In genomic region chr16:57618306-57619132, GRCh38 we compare ENCODE assay signal across 14 cellular contexts. TPM values are rescaled to one million over a fixed set of nuclear protein-coding genes. Genes with fewer than 3 reads are reported as not detected.
DNase-seq lines count a peak whose midpoint lies in the region; FAIRE-seq and TF ChIP-seq lines count a peak whose summit lies in the region.
"Had no signal": no experiment of that assay in that cellular context is flagged by ENCODE, and none has a peak within 500 bp of the region (broad histone marks: within the 10 kb centered on the region; RNA-seq: fewer than 3 reads in every experiment).

No MANE protein-coding gene starts in this region.

- H3K9me2 ChIP-seq in PC-9 (ENCODE audit: insufficient read depth) = no peaks in the 10 kb centered on the region

- no peaks in the 10 kb centered on the region for H3K36me3 ChIP-seq in PC-9 (ENCODE audit: low read depth)

- H3K79me2 ChIP-seq in PC-9 (ENCODE audit: low read depth) = peaks cover 28% of the 10 kb centered on the region

- CTCF ChIA-PET in PC-9 (lab: Charles Lee) = interaction anchor here (1.0 kb wide), 1 partner anchor 11 kb away, joined by 4 read pairs; no protein-coding TSS in a partner anchor

- peaks cover 65% of the 10 kb centered on the region for H3F3A ChIP-seq in PC-9 (ENCODE audit: insufficient read depth, low read depth)

- H3K4me2 ChIP-seq in PC-9 = peak overlapping the region; percentile 90

- intact Hi-C loops in PC-9 (cut with micrococcal nuclease; ENCODE audit: unreplicated experiment) (no loop called here), posterior vena cava (cut with DNase I) (no loop called here)

- BruUV-seq in PC-9 (replicated peaks; lab: Mats Ljungman, UMichigan) = no TSS peak

- H3K27ac ChIP-seq in PC-9 = peak overlapping the region; percentile 92
- peak overlapping the region; percentile 97 for H3K27ac ChIP-seq in epithelial cell of prostate

- no peak for FAIRE-seq in GM19239 (lab: Jason Lieb, UNC)
- FAIRE-seq: HTR-8/SVneo, TTC549 had no signal

- H4K20me1 ChIP-seq in PC-9 (ENCODE audit: insufficient read depth) = no peaks in the 10 kb centered on the region

- no peak for TF ChIP-seq CTCF in PC-9 (conservative IDR thresholded peaks at IDR 0.05)

- H3K27me3 ChIP-seq in PC-9 (ENCODE audit: insufficient read depth, low read depth) = no peaks in the 10 kb centered on the region

- POLR2A ChIA-PET in PC-9 (lab: Charles Lee; ENCODE audit: unreplicated experiment) = interaction anchor here (0.7 to 1.1 kb wide), 2 partner anchors 29 to 192 kb away, joined by 3 to 5 read pairs; no protein-coding TSS in a partner anchor

- no peak overlapping the region for H2AFZ ChIP-seq in PC-9

- peaks cover 57% of the 10 kb centered on the region for H3K4me1 ChIP-seq in PC-9 (replicated peaks; ENCODE audit: insufficient read depth)

- H3K9me3 ChIP-seq in PC-9 (ENCODE audit: insufficient read depth, low read depth) = no peaks in the 10 kb centered on the region

- peak overlapping the region; percentile 76; the same call in 1 of the 2 replicates for H3K4me3 ChIP-seq in PC-9

- DNase-seq in EL (peak; percentile 42), PC-9 (peak; percentile 84 to 89), epithelial cell of prostate (ENCODE audit: low read depth, low spot score) (no peak), posterior vena cava (ENCODE audit: low spot score) (peak; percentile 56), NCI-H446 treated with DMSO at 0.1 percent for 48 hours (lab: John Stamatoyannopoulos, UW) (no peak), GM19239 (ENCODE audit: insufficient read length, low spot score) (no peak), RPMI8226 (no peak)
- no peak for DNase-seq in activated CD4-positive, CD25-positive, alpha-beta regulatory T cell (lab: John Stamatoyannopoulos, UW)
- DNase-seq: activated gamma-delta T cell treated with Interleukin-2 at 50 U/mL for 16 hours; effector memory CD4-positive, alpha-beta T cell; naive B cell; NCI-H187 treated with DMSO at 0.1 percent for 48 hours had no signal

RNA-seq across cellular contexts. Expression of gene ADGRG1, which starts 9.9 kb away (rescaled TPM):
- 105 and 131 TPM in 2 replicates for total RNA-seq in PC-9 (2021)
- total RNA-seq in posterior vena cava = 10 to 100 TPM; 28.0 to 28.5 TPM

RNA-seq across cellular contexts. Expression of gene ADGRG3, which starts 49.6 kb away (rescaled TPM):
- total RNA-seq in PC-9 (2021) (0.25 TPM in 1 of 2 replicates, not detected in the other), posterior vena cava (10 to 100 TPM in 1 of 2 donors, 1 to 10 TPM in 1; 6.8 to 10.4 TPM)

Comparison
In these comparisons a context has a peak if more than half of its experiments do, and no peak if none do; other contexts are left out.
1. DNase-seq: peak in EL (single experiment), PC-9 (2 of 2) and posterior vena cava (single experiment); none in epithelial cell of prostate (single experiment), NCI-H446 treated with DMSO at 0.1 percent for 48 hours (single experiment), GM19239 (single experiment), RPMI8226 (single experiment) and activated CD4-positive, CD25-positive, alpha-beta regulatory T cell (0 of 4).